1 cellular context compared by ENCODE assay signal in the genomic region with DNA sequence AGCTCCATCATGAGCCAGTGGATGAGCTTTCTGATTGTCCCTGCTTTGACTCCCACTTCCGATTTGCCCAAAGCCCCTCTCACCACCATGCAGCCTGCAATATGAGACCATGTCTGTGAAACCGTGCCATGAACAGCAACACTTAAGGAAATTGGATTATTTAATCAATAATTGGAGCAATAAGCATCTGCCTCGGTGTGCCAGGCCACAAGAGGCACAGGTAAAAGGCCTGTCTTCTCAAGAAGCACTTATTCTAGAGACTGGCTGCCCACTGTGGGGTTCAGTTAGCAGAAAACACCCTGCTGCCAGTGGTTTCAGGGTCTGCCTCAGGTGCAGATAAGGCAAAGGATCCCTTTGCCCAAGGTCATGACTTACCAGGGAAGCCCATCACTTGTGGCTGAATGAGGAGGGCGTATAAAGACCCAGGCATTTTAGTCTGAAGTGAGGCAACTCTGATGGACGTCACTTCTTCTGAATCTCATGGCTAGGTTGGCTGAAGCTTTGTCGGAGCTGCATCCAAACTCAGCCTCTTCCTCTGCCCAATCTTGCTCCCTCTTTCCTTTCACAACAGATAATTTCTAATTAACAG.
TF ChIP-seq lines count a peak whose summit lies in the region.

No MANE protein-coding gene starts in this region.

TF ChIP-seq in H1, 55 proteins besides CTCF, POLR2A, EP300 and RAD21:
- TF ChIP-seq GTF2F1 (IDR thresholded peaks at IDR 0.05; ENCODE audit: borderline replicate concordance, low read depth, low read length) = no peak
- TF ChIP-seq GABPA (IDR thresholded peaks at IDR 0.05; ENCODE audit: borderline replicate concordance, insufficient read depth, low read length) = no peak
- TF ChIP-seq SIX5 (IDR thresholded peaks at IDR 0.05; ENCODE audit: low read depth, low read length) = no peak
- no peak for TF ChIP-seq POLR2AphosphoS5 (IDR thresholded peaks at IDR 0.05; ENCODE audit: low read depth, low read length)
- TF ChIP-seq KDM4A (IDR thresholded peaks at IDR 0.05; ENCODE audit: low read depth, low read length, severe bottlenecking) = no peak
- TF ChIP-seq NANOG (IDR thresholded peaks at IDR 0.05; ENCODE audit: insufficient read depth, low read depth, low read length, poor library complexity, severe bottlenecking) = no peak
- no peak for TF ChIP-seq TCF12 (IDR thresholded peaks at IDR 0.05; ENCODE audit: low read depth, low read length)
- TF ChIP-seq SP2 (IDR thresholded peaks at IDR 0.05; ENCODE audit: low read length) = no peak
- no peak for TF ChIP-seq BCL11A (IDR thresholded peaks at IDR 0.05; ENCODE audit: low read depth in 2 of 2, low read length in 2 of 2)
- TF ChIP-seq, protein P1, sequence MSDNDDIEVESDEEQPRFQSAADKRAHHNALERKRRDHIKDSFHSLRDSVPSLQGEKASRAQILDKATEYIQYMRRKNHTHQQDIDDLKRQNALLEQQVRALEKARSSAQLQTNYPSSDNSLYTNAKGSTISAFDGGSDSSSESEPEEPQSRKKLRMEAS (IDR thresholded peaks at IDR 0.05) = no peak
